21 cellular contexts compared by ENCODE assay signal in genomic region chr18:28855524-28855923, GRCh38.
DNase-seq lines count a peak whose midpoint lies in the region; ATAC-seq and TF ChIP-seq lines count a peak whose summit lies in the region.
"Had no signal": no experiment of that assay in that cellular context is flagged by ENCODE, and none has a peak within 500 bp of the region (broad histone marks: within the 10 kb centered on the region; RNA-seq: fewer than 3 reads in every experiment).

No MANE protein-coding gene starts in this region.

- CTCF ChIA-PET in activated CD4-positive, alpha-beta memory T cell treated with anti-CD3 and anti-CD28 coated beads for 36 hours (lab: Charles Lee): no interaction called here

- H3K79me1 ChIP-seq in mesendoderm (ENCODE audit: low read length): no peaks in the 10 kb centered on the region

- no CpG with 5 or more reads among the region's 1 CpG for WGBS in mesendoderm (ENCODE audit: extremely low coverage, insufficient coverage, low lambda C conversion rate)

- H3K4me1 ChIP-seq in ACC112 (ENCODE audit: control insufficient read depth, insufficient read depth, low read length, unreplicated experiment): peaks cover 19% of the 10 kb centered on the region
- no peaks in the 10 kb centered on the region for H3K4me1 ChIP-seq in GM23338 (ENCODE audit: insufficient read depth)
- H3K4me1 ChIP-seq in mesendoderm (ENCODE audit: control insufficient read depth, low read depth, low read length): no peaks in the 10 kb centered on the region

- POLR2A ChIA-PET in activated CD4-positive, alpha-beta memory T cell treated with anti-CD3 and anti-CD28 coated beads for 36 hours (lab: Charles Lee): no interaction called here

- H4K8ac ChIP-seq in mesendoderm (ENCODE audit: low read depth, low read length): no peak overlapping the region

- no peak overlapping the region for H3K4ac ChIP-seq in mesendoderm (ENCODE audit: low read depth, low read length)

- H3K4me2 ChIP-seq in GM23338 (no peak overlapping the region), mesendoderm (ENCODE audit: low read length) (no peak overlapping the region)

- no peaks in the 10 kb centered on the region for H3K9me3 Mint-ChIP-seq in GM23338
- H3K9me3 Mint-ChIP-seq in activated CD4-positive, alpha-beta memory T cell treated with anti-CD3 and anti-CD28 coated beads for 36 hours: peaks cover 21% of the 10 kb centered on the region
- H3K9me3 Mint-ChIP-seq: mesothelial cell of epicardium had no signal

- H3K9me2 ChIP-seq in GM23338 (ENCODE audit: insufficient read depth): no peaks in the 10 kb centered on the region

- no peaks in the 10 kb centered on the region for H3K27me3 Mint-ChIP-seq in GM23338 (ENCODE audit: insufficient read depth, low read depth, poor library complexity)
- no peaks in the 10 kb centered on the region for H3K27me3 Mint-ChIP-seq in activated CD4-positive, alpha-beta memory T cell treated with anti-CD3 and anti-CD28 coated beads for 36 hours
- H3K27me3 Mint-ChIP-seq: B cell; stimulated activated naive CD8-positive, alpha-beta T cell treated with anti-CD3 and anti-CD28 coated beads, Interleukin-15, amount 100 ng/mL, for 72 hours had no signal

- H3K4me3 ChIP-seq in ACC112 (ENCODE audit: low read depth, low read length) (no peak overlapping the region), GM23338 (no peak overlapping the region), cardiac fibroblast (replicated peaks in 1 of 2; ENCODE audit: low read depth in 2 of 2, low read length in 2 of 2) (no peak overlapping the region), mesendoderm (ENCODE audit: low read length) (no peak overlapping the region)
- H3K4me3 ChIP-seq: ovary, vagina had no signal

- peaks cover 10% of the 10 kb centered on the region; the same call in 2 of the 3 replicates for H3K4me1 Mint-ChIP-seq in GM23338
- H3K4me1 Mint-ChIP-seq in activated CD4-positive, alpha-beta memory T cell treated with anti-CD3 and anti-CD28 coated beads for 36 hours (ENCODE audit: low read depth): no peaks in the 10 kb centered on the region
- H3K4me1 Mint-ChIP-seq: B cell; stimulated activated naive CD8-positive, alpha-beta T cell treated with anti-CD3 and anti-CD28 coated beads, Interleukin-15, amount 100 ng/mL, for 72 hours had no signal

- DNase-seq in GM23338 (ENCODE audit: low spot score): no peak
- DNase-seq in cardiac fibroblast (ENCODE audit: low read depth in 2 of 2): peak; percentile 82 to 85
- DNase-seq in mesendoderm: peak; percentile 6
- DNase-seq in effector CD4-positive, alpha-beta T cell: no peak
- DNase-seq in activated CD4-positive, alpha-beta memory T cell treated with anti-CD3 and anti-CD28 coated beads for 36 hours: no peak
- DNase-seq in NCI-H2227 (lab: John Stamatoyannopoulos, UW; ENCODE audit: unreplicated experiment): no peak
- DNase-seq: activated CD4-positive, alpha-beta T cell treated with anti-CD3 and anti-CD28 coated beads for 1 hour; activated CD8-positive, alpha-beta memory T cell treated with anti-CD3 and anti-CD28 coated beads, Interleukin-2, amount 50 U/mL, for 48 hours; activated naive CD4-positive, alpha-beta T cell treated with Interleukin-2 at 50 U/mL for 16 hours; glutamatergic neuron; NCI-H1694; NCI-H446 treated with DMSO at 0.1 percent for 48 hours; ovary; SHP77 treated with DMSO at 0.1 percent for 48 hours; stimulated activated naive CD8-positive, alpha-beta T cell treated with anti-CD3 and anti-CD28 coated beads, Interleukin-15, amount 100 ng/mL, for 72 hours had no signal

- H3K27me3 ChIP-seq in ACC112 (ENCODE audit: insufficient read depth, low read length): no peaks in the 10 kb centered on the region
- no peaks in the 10 kb centered on the region for H3K27me3 ChIP-seq in GM23338 (ENCODE audit: insufficient read depth)
- H3K27me3 ChIP-seq in mesendoderm (ENCODE audit: insufficient read depth, low read length, poor library complexity): no peaks in the 10 kb centered on the region
- H3K27me3 ChIP-seq: ovary, vagina had no signal

- no peak overlapping the region for H3K4me3 Mint-ChIP-seq in GM23338
- H3K4me3 Mint-ChIP-seq in activated CD4-positive, alpha-beta memory T cell treated with anti-CD3 and anti-CD28 coated beads for 36 hours: no peak overlapping the region
- H3K4me3 Mint-ChIP-seq: B cell; mesothelial cell of epicardium; stimulated activated naive CD8-positive, alpha-beta T cell treated with anti-CD3 and anti-CD28 coated beads, Interleukin-15, amount 100 ng/mL, for 72 hours; T-helper 2 cell treated with Interferon-gamma antibody and Interleukin-4, amounts not matched to agents 5 μg/mL and 100 μg/mL, for 36 hours had no signal

- H3K56ac ChIP-seq in mesendoderm (ENCODE audit: low read length): no peak overlapping the region

- H2AK5ac ChIP-seq in mesendoderm (ENCODE audit: low read length): no peak overlapping the region

- no peaks in the 10 kb centered on the region for H3F3A ChIP-seq in GM23338 (replicated peaks; ENCODE audit: low read depth)

- H3K79me2 ChIP-seq in ACC112 (ENCODE audit: control insufficient read depth, insufficient read depth, low read length, unreplicated experiment): no peaks in the 10 kb centered on the region
- H3K79me2 ChIP-seq in GM23338 (replicated peaks; ENCODE audit: insufficient read depth): no peaks in the 10 kb centered on the region
- H3K79me2 ChIP-seq in mesendoderm (ENCODE audit: control insufficient read depth, insufficient read depth, low read length): no peaks in the 10 kb centered on the region

- no peak overlapping the region for H4K5ac ChIP-seq in mesendoderm (ENCODE audit: low read length)

- H2BK15ac ChIP-seq in mesendoderm (replicated peaks; ENCODE audit: low read depth): no peak overlapping the region

- H3K36me3 ChIP-seq in ACC112 (ENCODE audit: insufficient read depth, low read length): no peaks in the 10 kb centered on the region
- H3K36me3 ChIP-seq in GM23338 (ENCODE audit: insufficient read depth): no peaks in the 10 kb centered on the region
- H3K36me3 ChIP-seq in mesendoderm (ENCODE audit: control insufficient read depth, insufficient read depth, low read length): no peaks in the 10 kb centered on the region
- H3K36me3 ChIP-seq: ovary, vagina had no signal

- no peak overlapping the region for H2BK120ac ChIP-seq in mesendoderm (ENCODE audit: low read depth, low read length)

- ATAC-seq in GM23338 (no peak), HG02970 (IDR thresholded peaks at IDR 0.05; ENCODE audit: low FRiP score, unreplicated experiment) (no peak)
- ATAC-seq: stimulated activated naive CD8-positive, alpha-beta T cell treated with anti-CD3 and anti-CD28 coated beads, Interleukin-15, amount 100 ng/mL, for 72 hours had no signal

- no peaks in the 10 kb centered on the region for H3K36me3 Mint-ChIP-seq in GM23338 (ENCODE audit: low read depth)
- no peaks in the 10 kb centered on the region for H3K36me3 Mint-ChIP-seq in activated CD4-positive, alpha-beta memory T cell treated with anti-CD3 and anti-CD28 coated beads for 36 hours
- H3K36me3 Mint-ChIP-seq: mesothelial cell of epicardium had no signal

- H3K27ac ChIP-seq in ACC112 (ENCODE audit: low read depth, low read length) (peak overlapping the region; percentile 57), GM23338 (ENCODE audit: low read depth) (no peak overlapping the region), mesendoderm (ENCODE audit: low read depth, low read length) (no peak overlapping the region)
- H3K27ac ChIP-seq: ovary, vagina had no signal

- H2AFZ ChIP-seq in ACC112 (ENCODE audit: low read length, unreplicated experiment) (peak overlapping the region; percentile 62), GM23338 (no peak overlapping the region)

- no peak overlapping the region for H3K18ac ChIP-seq in mesendoderm (ENCODE audit: low read length)

- H2BK5ac ChIP-seq in mesendoderm (ENCODE audit: low read length): no peak overlapping the region

- peak overlapping the region; percentile 57 for H3K27ac Mint-ChIP-seq in GM23338
- H3K27ac Mint-ChIP-seq in activated CD4-positive, alpha-beta memory T cell treated with anti-CD3 and anti-CD28 coated beads for 36 hours: no peak overlapping the region
- H3K27ac Mint-ChIP-seq: B cell; mesothelial cell of epicardium; stimulated activated naive CD8-positive, alpha-beta T cell treated with anti-CD3 and anti-CD28 coated beads, Interleukin-15, amount 100 ng/mL, for 72 hours; T-helper 2 cell treated with Interferon-gamma antibody and Interleukin-4, amounts not matched to agents 5 μg/mL and 100 μg/mL, for 36 hours had no signal

- intact Hi-C loops in activated CD4-positive, alpha-beta memory T cell treated with anti-CD3 and anti-CD28 coated beads for 36 hours (cut with micrococcal nuclease): no loop called here

- H4K20me1 ChIP-seq in GM23338 (replicated peaks; ENCODE audit: insufficient read depth): no peaks in the 10 kb centered on the region

- H3K9ac ChIP-seq in mesendoderm (ENCODE audit: low read length): no peak overlapping the region

- no peak overlapping the region for H3K23ac ChIP-seq in mesendoderm (ENCODE audit: low read length)

- TF ChIP-seq CTCF in GM23338 (conservative IDR thresholded peaks at IDR 0.05; ENCODE audit: low read depth in 2 of 2) (no peak), cardiac fibroblast (IDR thresholded peaks at IDR 0.05; ENCODE audit: low read depth, low read length) (no peak)

TF ChIP-seq in GM23338, 12 proteins besides CTCF, POLR2A, EP300 and RAD21 (continues in another document):
- no peak for TF ChIP-seq POLR2AphosphoS5 (IDR thresholded peaks at IDR 0.05; ENCODE audit: low read depth)
- TF ChIP-seq JUNB (IDR thresholded peaks at IDR 0.05; ENCODE audit: unreplicated experiment): no peak
- TF ChIP-seq REST (IDR thresholded peaks at IDR 0.05; ENCODE audit: unreplicated experiment): no peak

Comparison
In these comparisons a context has a peak if more than half of its experiments do, and no peak if none do; other contexts are left out.
1. DNase-seq: peak in cardiac fibroblast (2 of 2) and mesendoderm (single experiment); none in GM23338 (single experiment), effector CD4-positive, alpha-beta T cell (single experiment), activated CD4-positive, alpha-beta memory T cell treated with anti-CD3 and anti-CD28 coated beads for 36 hours (single experiment) and NCI-H2227 (single experiment).